20 cellular contexts compared by ENCODE assay signal in genomic region chr2:100940240-100940639, GRCh38.
DNase-seq lines count a peak whose midpoint lies in the region; ATAC-seq and TF ChIP-seq lines count a peak whose summit lies in the region.
"Had no signal": no experiment of that assay in that cellular context is flagged by ENCODE, and none has a peak within 500 bp of the region (broad histone marks: within the 10 kb centered on the region; RNA-seq: fewer than 3 reads in every experiment).

No MANE protein-coding gene starts in this region.

- no peak overlapping the region for H3K27ac Mint-ChIP-seq in CD8-positive, alpha-beta T cell
- H3K27ac Mint-ChIP-seq in activated T-helper 17 cell treated with anti-CD3 and anti-CD28 coated beads, Interleukin-2, amount 50 U/mL, for 72 hours, result peak overlapping the region; percentile 91

- no peak overlapping the region for H3K27ac ChIP-seq in CD8-positive, alpha-beta T cell (ENCODE audit: low read depth, low read length)
- H3K27ac ChIP-seq: SJSA1, suprapubic skin had no signal

- no peaks in the 10 kb centered on the region for H3K36me3 Mint-ChIP-seq in activated T-cell treated with anti-CD3 and anti-CD28 coated beads, Interleukin-2, amount 50 U/mL, for 4 hours (ENCODE audit: insufficient read depth)
- H3K36me3 Mint-ChIP-seq in CD8-positive, alpha-beta T cell, result peaks cover 17% of the 10 kb centered on the region
- no peaks in the 10 kb centered on the region for H3K36me3 Mint-ChIP-seq in activated T-helper 17 cell treated with anti-CD3 and anti-CD28 coated beads, Interleukin-2, amount 50 U/mL, for 72 hours (ENCODE audit: low read depth)

- no peaks in the 10 kb centered on the region for H3K36me3 ChIP-seq in CD8-positive, alpha-beta T cell (ENCODE audit: insufficient read depth, low read length)

- no peaks in the 10 kb centered on the region for H3K9me3 ChIP-seq in CD8-positive, alpha-beta T cell (ENCODE audit: low read length)
- H3K9me3 ChIP-seq: Peyer's patch, SJSA1, suprapubic skin had no signal

- no peaks in the 10 kb centered on the region for H3K9me3 Mint-ChIP-seq in activated T-cell treated with anti-CD3 and anti-CD28 coated beads, Interleukin-2, amount 50 U/mL, for 4 hours
- H3K9me3 Mint-ChIP-seq in CD8-positive, alpha-beta T cell, result no peaks in the 10 kb centered on the region
- H3K9me3 Mint-ChIP-seq in activated T-helper 17 cell treated with anti-CD3 and anti-CD28 coated beads, Interleukin-2, amount 50 U/mL, for 72 hours, result no peaks in the 10 kb centered on the region

- CTCF ChIA-PET in CD8-positive, alpha-beta T cell (lab: Charles Lee), result no interaction called here

- peaks cover 22% of the 10 kb centered on the region for H3K4me1 Mint-ChIP-seq in activated T-cell treated with anti-CD3 and anti-CD28 coated beads, Interleukin-2, amount 50 U/mL, for 4 hours (ENCODE audit: low read depth)
- H3K4me1 Mint-ChIP-seq in CD8-positive, alpha-beta T cell (ENCODE audit: low read depth), result peaks cover 21% of the 10 kb centered on the region
- peaks cover 10% of the 10 kb centered on the region for H3K4me1 Mint-ChIP-seq in activated T-helper 17 cell treated with anti-CD3 and anti-CD28 coated beads, Interleukin-2, amount 50 U/mL, for 72 hours

- peak overlapping the region; percentile 62 for H3K4me3 Mint-ChIP-seq in activated T-cell treated with anti-CD3 and anti-CD28 coated beads, Interleukin-2, amount 50 U/mL, for 4 hours
- peak overlapping the region; percentile 78 for H3K4me3 Mint-ChIP-seq in CD8-positive, alpha-beta T cell
- peak overlapping the region; percentile 84 for H3K4me3 Mint-ChIP-seq in activated T-helper 17 cell treated with anti-CD3 and anti-CD28 coated beads, Interleukin-2, amount 50 U/mL, for 72 hours

- peaks cover 17% of the 10 kb centered on the region for H3K4me1 ChIP-seq in CD8-positive, alpha-beta T cell (ENCODE audit: insufficient read depth, low read length)

- H3K27me3 ChIP-seq in CD8-positive, alpha-beta T cell (ENCODE audit: insufficient read depth, low read length), result no peaks in the 10 kb centered on the region
- H3K27me3 ChIP-seq: Peyer's patch, SJSA1, suprapubic skin had no signal

- no peak overlapping the region for H3K4me3 ChIP-seq in CD8-positive, alpha-beta T cell (ENCODE audit: low read depth, low read length)
- H3K4me3 ChIP-seq: Peyer's patch, SJSA1, smooth muscle cell, suprapubic skin had no signal

- POLR2A ChIA-PET in CD8-positive, alpha-beta T cell (lab: Charles Lee), result no interaction called here

- intact Hi-C loops in CD8-positive, alpha-beta T cell (cut with DNase I, micrococcal nuclease), result no loop called here

- no peak for DNase-seq in activated T-cell treated with anti-CD3 and anti-CD28 coated beads, Interleukin-2, amount 50 U/mL, for 4 hours
- DNase-seq in activated T-cell treated with anti-CD3 and anti-CD28 coated beads, Interleukin-2, amount 50 U/mL, for 48 hours, result no peak
- DNase-seq in CD8-positive, alpha-beta T cell, result no peak
- DNase-seq in iris pigment epithelial cell (ENCODE audit: low read depth) (peak; percentile 14), glomerular visceral epithelial cell (ENCODE audit: extremely low spot score) (no peak)
- DNase-seq: activated gamma-delta T cell treated with Interleukin-2 at 50 U/mL for 16 hours; C1 segment of cervical spinal cord; DMS 273 treated with DMSO at 0.1 percent for 48 hours; HCEC 1CT; NCI-H1092; NCI-H187 treated with DMSO at 0.1 percent for 48 hours; nucleus accumbens; Peyer's patch; stimulated activated CD4-positive, alpha-beta T cell treated with anti-CD3 and anti-CD28 coated beads, Interleukin-2, amount 100 ng/mL, for 24 hours; T-helper 1 cell had no signal

- no peak for TF ChIP-seq CTCF in CD8-positive, alpha-beta T cell (IDR thresholded peaks at IDR 0.05)

- ATAC-seq in activated T-cell treated with anti-CD3 and anti-CD28 coated beads, Interleukin-2, amount 50 U/mL, for 4 hours, result no peak
- no peak for ATAC-seq in CD8-positive, alpha-beta T cell
- ATAC-seq in activated T-helper 17 cell treated with anti-CD3 and anti-CD28 coated beads, Interleukin-2, amount 50 U/mL, for 72 hours (replicated peaks), result no peak
- no peak for ATAC-seq in HG03045 (IDR thresholded peaks at IDR 0.05; ENCODE audit: unreplicated experiment)

- no peaks in the 10 kb centered on the region for H3K27me3 Mint-ChIP-seq in activated T-cell treated with anti-CD3 and anti-CD28 coated beads, Interleukin-2, amount 50 U/mL, for 4 hours (ENCODE audit: low read depth)
- H3K27me3 Mint-ChIP-seq in CD8-positive, alpha-beta T cell (ENCODE audit: low read depth), result no peaks in the 10 kb centered on the region
- no peaks in the 10 kb centered on the region for H3K27me3 Mint-ChIP-seq in activated T-helper 17 cell treated with anti-CD3 and anti-CD28 coated beads, Interleukin-2, amount 50 U/mL, for 72 hours
